Comparison of ENCODE assay signal across 28 cellular contexts in genomic region chr6:66264376-66264775, GRCh38.
DNase-seq lines count a peak whose midpoint lies in the region; ATAC-seq and TF ChIP-seq lines count a peak whose summit lies in the region.
"Had no signal": no experiment of that assay in that cellular context is flagged by ENCODE, and none has a peak within 500 bp of the region (broad histone marks: within the 10 kb centered on the region; RNA-seq: fewer than 3 reads in every experiment).

No MANE protein-coding gene starts in this region.

- 0 out of 2 replicates have a peak, but pooled peaks cover 5% of the 10 kb centered on the region for H3K9me2 ChIP-seq in GM23338 (ENCODE audit: insufficient read depth)
- no peaks in the 10 kb centered on the region for H3K9me2 ChIP-seq in SU-DHL-6 (replicated peaks; ENCODE audit: insufficient read depth, low read length)

- peaks cover 19% of the 10 kb centered on the region for H3K36me3 Mint-ChIP-seq in GM23338 (ENCODE audit: low read depth)
- H3K36me3 Mint-ChIP-seq: CD8-positive, alpha-beta memory T cell had no signal

- H2AFZ ChIP-seq in GM23338, result peak overlapping the region; percentile 70; the same call in 1 of the 2 replicates
- peak overlapping the region; percentile 45 for H2AFZ ChIP-seq in SU-DHL-6 (ENCODE audit: low read depth, low read length, severe bottlenecking)

- no peak overlapping the region for H3K9ac ChIP-seq in SU-DHL-6 (ENCODE audit: low read length)

- no peak overlapping the region for H3K4me2 ChIP-seq in GM23338
- no peak overlapping the region for H3K4me2 ChIP-seq in SU-DHL-6 (ENCODE audit: low read depth, low read length, poor library complexity, severe bottlenecking)

- peaks cover 42% of the 10 kb centered on the region for H3K9me3 Mint-ChIP-seq in GM23338

- H3K79me2 ChIP-seq in GM23338 (replicated peaks; ENCODE audit: insufficient read depth), result no peaks in the 10 kb centered on the region
- H3K79me2 ChIP-seq in SU-DHL-6 (ENCODE audit: insufficient read depth, low read length), result no peaks in the 10 kb centered on the region

- H3K27ac ChIP-seq in GM23338 (ENCODE audit: low read depth) (no peak overlapping the region), SU-DHL-6 (ENCODE audit: low read depth, low read length) (no peak overlapping the region), foreskin keratinocyte (no peak overlapping the region)
- H3K27ac ChIP-seq: SJCRH30 had no signal

- H3K9me3 ChIP-seq in SU-DHL-6 (ENCODE audit: insufficient read depth, low read length), result no peaks in the 10 kb centered on the region
- H3K9me3 ChIP-seq: SJCRH30 had no signal

- no peaks in the 10 kb centered on the region for H3K27me3 Mint-ChIP-seq in GM23338 (ENCODE audit: insufficient read depth, low read depth, poor library complexity)
- H3K27me3 Mint-ChIP-seq: CD8-positive, alpha-beta memory T cell had no signal

- H3K4me1 ChIP-seq in GM23338 (ENCODE audit: insufficient read depth) (no peaks in the 10 kb centered on the region), foreskin keratinocyte (no peaks in the 10 kb centered on the region)
- H3K4me1 ChIP-seq: SJCRH30 had no signal

- H3K36me3 ChIP-seq in GM23338 (ENCODE audit: insufficient read depth) (no peaks in the 10 kb centered on the region; the same call in 1 of the 2 replicates), SU-DHL-6 (ENCODE audit: low read length) (no peaks in the 10 kb centered on the region)
- H3K36me3 ChIP-seq: SJCRH30 had no signal

- no peaks in the 10 kb centered on the region for H3K4me1 Mint-ChIP-seq in GM23338
- H3K4me1 Mint-ChIP-seq: CD8-positive, alpha-beta memory T cell had no signal

- H3K4me3 Mint-ChIP-seq in GM23338, result no peak overlapping the region
- H3K4me3 Mint-ChIP-seq: CD8-positive, alpha-beta memory T cell had no signal

- H3F3A ChIP-seq in GM23338 (replicated peaks; ENCODE audit: low read depth) (no peaks in the 10 kb centered on the region), SU-DHL-6 (ENCODE audit: insufficient read depth) (no peaks in the 10 kb centered on the region)

- no peak for DNase-seq in GM23338 (ENCODE audit: low spot score)
- DNase-seq in HT1080 (ENCODE audit: low read depth), result peak; percentile 85
- peak; percentile 8 to 40 for DNase-seq in foreskin keratinocyte
- DNase-seq in DMS114 treated with DMSO at 0.1 percent for 48 hours (lab: John Stamatoyannopoulos, UW; ENCODE audit: unreplicated experiment), result no peak
- no peak for DNase-seq in DMS79 (lab: John Stamatoyannopoulos, UW)
- DNase-seq: C1 segment of cervical spinal cord; Calu3; CD8-positive, alpha-beta memory T cell; DMS153; GOT3; IMR-90; KG1; NCI-H1048; NCI-H1417; NCI-H1694; NCI-H2029 treated with DMSO at 0.1 percent for 48 hours; NCI-H226; NCI-H510A; NCI-H69; OCI-M1; SJCRH30; T-helper 2 cell had no signal

- H4K20me1 ChIP-seq in GM23338 (replicated peaks; ENCODE audit: insufficient read depth) (no peaks in the 10 kb centered on the region), SU-DHL-6 (ENCODE audit: low read depth, low read length) (no peaks in the 10 kb centered on the region)

- no peak overlapping the region for H3K27ac Mint-ChIP-seq in GM23338
- H3K27ac Mint-ChIP-seq: CD8-positive, alpha-beta memory T cell had no signal

- TF ChIP-seq CTCF in GM23338 (conservative IDR thresholded peaks at IDR 0.05; ENCODE audit: low read depth in 2 of 2) (no peak), SU-DHL-6 (IDR thresholded peaks at IDR 0.05; ENCODE audit: insufficient read depth, low read length, poor library complexity, severe bottlenecking) (no peak), foreskin keratinocyte (conservative IDR thresholded peaks at IDR 0.05) (no peak)

- H3K27me3 ChIP-seq in GM23338 (ENCODE audit: insufficient read depth) (no peaks in the 10 kb centered on the region), SU-DHL-6 (ENCODE audit: low read length) (no peaks in the 10 kb centered on the region), foreskin keratinocyte (no peaks in the 10 kb centered on the region)
- H3K27me3 ChIP-seq: SJCRH30 had no signal

- no peak for ATAC-seq in GM23338
- peak; percentile 26 for ATAC-seq in foreskin keratinocyte
- no peak for ATAC-seq in HG03342 (IDR thresholded peaks at IDR 0.05; ENCODE audit: unreplicated experiment)
- no peak for ATAC-seq in HG02798 (IDR thresholded peaks at IDR 0.05; ENCODE audit: poor library complexity, unreplicated experiment)
- ATAC-seq: HCT116, Right ventricle myocardium inferior, SK-N-SH treated with all-trans-retinoic acid at 6 μM for 48 hours had no signal

- no peak overlapping the region for H3K4me3 ChIP-seq in GM23338
- H3K4me3 ChIP-seq in SU-DHL-6 (ENCODE audit: insufficient read depth, low read length, poor library complexity, severe bottlenecking), result no peak overlapping the region
- H3K4me3 ChIP-seq: SJCRH30 had no signal

TF ChIP-seq in GM23338, 12 proteins besides CTCF, POLR2A, EP300 and RAD21 (continues in another document):
- no peak for TF ChIP-seq ETS1 (IDR thresholded peaks at IDR 0.05)
- no peak for TF ChIP-seq STAT1 (IDR thresholded peaks at IDR 0.05; ENCODE audit: unreplicated experiment)
- TF ChIP-seq ZNF331 (CRISPR knock-in tag; IDR thresholded peaks at IDR 0.05; ENCODE audit: low read depth), result no peak
- no peak for TF ChIP-seq ZNF462 (CRISPR knock-in tag; IDR thresholded peaks at IDR 0.05)
- no peak for TF ChIP-seq EZH2phosphoT487 (IDR thresholded peaks at IDR 0.05; ENCODE audit: unreplicated experiment)
- TF ChIP-seq JUNB (IDR thresholded peaks at IDR 0.05; ENCODE audit: unreplicated experiment), result no peak

Comparison
In these comparisons a context has a peak if more than half of its experiments do, and no peak if none do; other contexts are left out.
1. DNase-seq: peak in HT1080 (single experiment) and foreskin keratinocyte (2 of 2); none in GM23338 (single experiment), DMS114 treated with DMSO at 0.1 percent for 48 hours (single experiment) and DMS79 (single experiment).